Comparison of ENCODE assay signal across 6 cellular contexts in the genomic region with DNA sequence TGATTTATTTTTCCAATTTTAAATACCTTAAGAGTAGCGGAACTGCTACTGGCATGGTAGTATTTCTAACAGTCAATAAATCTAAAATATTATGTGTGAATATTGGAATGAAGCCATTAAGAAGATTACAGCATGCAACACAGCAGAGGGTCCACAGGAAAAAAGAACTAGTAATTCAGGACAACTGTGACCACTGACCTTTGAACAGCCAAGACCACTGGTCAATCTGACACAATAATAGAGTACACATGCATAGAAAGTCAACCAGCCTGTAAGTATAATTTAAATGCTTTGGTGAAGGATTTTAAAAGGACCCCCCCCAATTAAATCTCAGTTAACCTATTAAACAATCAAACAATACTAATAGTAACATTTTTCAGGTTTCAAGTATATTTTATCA.
"Had no signal": no experiment of that assay in that cellular context is flagged by ENCODE, and none has a peak within 500 bp of the region (broad histone marks: within the 10 kb centered on the region; RNA-seq: fewer than 3 reads in every experiment).

No MANE protein-coding gene starts in this region.

- DNase-seq: IMR-90, KBM-7, KG1 had no signal

- ATAC-seq: K562 had no signal

- H3K27ac ChIP-seq: HL-60 had no signal

- FAIRE-seq: HTR-8/SVneo, K562 had no signal

- H3K4me3 ChIP-seq: K562 had no signal
